ENCODE assay signal across 18 cellular contexts in genomic region chr9:28824410-28824963, GRCh38.
DNase-seq lines count a peak whose midpoint lies in the region; ATAC-seq and TF ChIP-seq lines count a peak whose summit lies in the region.
"Had no signal": no experiment of that assay in that cellular context is flagged by ENCODE, and none has a peak within 500 bp of the region (broad histone marks: within the 10 kb centered on the region; RNA-seq: fewer than 3 reads in every experiment).

No MANE protein-coding gene starts in this region.

- H3K4me3 Mint-ChIP-seq in naive thymus-derived CD4-positive, alpha-beta T cell, result no peak overlapping the region
- H3K4me3 Mint-ChIP-seq: CD4-positive, alpha-beta T cell; HFFc6; IgD-negative memory B cell had no signal

- no peaks in the 10 kb centered on the region for H3K27me3 ChIP-seq in naive thymus-derived CD4-positive, alpha-beta T cell (ENCODE audit: control insufficient read depth in 2 of 2, insufficient read depth in 2 of 2, low read length in 2 of 2)

- H3K27ac ChIP-seq in naive thymus-derived CD4-positive, alpha-beta T cell (ENCODE audit: low read depth, low read length), result no peak overlapping the region
- H3K27ac ChIP-seq: C4-2B had no signal

- no peak overlapping the region for H3K27ac Mint-ChIP-seq in naive thymus-derived CD4-positive, alpha-beta T cell
- H3K27ac Mint-ChIP-seq: CD4-positive, alpha-beta T cell; HFFc6; IgD-negative memory B cell had no signal

- H3K9me3 Mint-ChIP-seq in naive thymus-derived CD4-positive, alpha-beta T cell, result peaks cover 0 to 5% (median 0%) of the 10 kb centered on the region in 11 donors

- H3K4me1 Mint-ChIP-seq in naive thymus-derived CD4-positive, alpha-beta T cell, result peaks cover 0 to 2% (median 0%) of the 10 kb centered on the region in 7 donors
- H3K4me1 Mint-ChIP-seq: IgD-negative memory B cell had no signal

- peak; percentile 7 for DNase-seq in COLO829 (ENCODE audit: low spot score)
- peak; percentile 39 for DNase-seq in left kidney (ENCODE audit: low read depth, low spot score)
- no peak for DNase-seq in stimulated activated CD4-positive, alpha-beta T cell treated with anti-CD3 and anti-CD28 coated beads, Interleukin-1b, Interleukin-23, amount 100 ng/mL, for 48 hours
- no peak for DNase-seq in naive thymus-derived CD4-positive, alpha-beta T cell
- DNase-seq in central memory CD4-positive, alpha-beta T cell, result no peak
- DNase-seq: AML-193; CD4-positive, alpha-beta T cell; DMS153; DMS79; GDM1; HFFc6; KBM-7 had no signal

- no peaks in the 10 kb centered on the region for H3K36me3 ChIP-seq in naive thymus-derived CD4-positive, alpha-beta T cell (ENCODE audit: control insufficient read depth in 2 of 3, insufficient read depth in 3 of 3, low read length in 3 of 3)

- peak; percentile 64 for ATAC-seq in SK-N-SH treated with all-trans-retinoic acid at 6 μM for 48 hours
- ATAC-seq in GM18861 (IDR thresholded peaks at IDR 0.05; ENCODE audit: unreplicated experiment), result no peak
- no peak for ATAC-seq in naive thymus-derived CD4-positive, alpha-beta T cell
- ATAC-seq: HCT116, HepG2 had no signal

- no peak overlapping the region for H3K4me3 ChIP-seq in naive thymus-derived CD4-positive, alpha-beta T cell (ENCODE audit: low read length)

- no peaks in the 10 kb centered on the region for H3K36me3 Mint-ChIP-seq in naive thymus-derived CD4-positive, alpha-beta T cell
- H3K36me3 Mint-ChIP-seq: IgD-negative memory B cell had no signal

- POLR2A ChIA-PET in naive thymus-derived CD4-positive, alpha-beta T cell (lab: Charles Lee), result no interaction called here

- H3K4me1 ChIP-seq in naive thymus-derived CD4-positive, alpha-beta T cell (ENCODE audit: control insufficient read depth in 2 of 2, insufficient read depth in 2 of 2, low read length in 2 of 2), result no peaks in the 10 kb centered on the region

- no peaks in the 10 kb centered on the region for H3K27me3 Mint-ChIP-seq in naive thymus-derived CD4-positive, alpha-beta T cell
- H3K27me3 Mint-ChIP-seq: CD4-positive, alpha-beta T cell; IgD-negative memory B cell had no signal

- intact Hi-C loops in naive thymus-derived CD4-positive, alpha-beta T cell (cut with micrococcal nuclease), result no loop called here

- no peaks in the 10 kb centered on the region for H3K9me3 ChIP-seq in naive thymus-derived CD4-positive, alpha-beta T cell (ENCODE audit: control insufficient read depth in 2 of 3, low read length in 3 of 3)

- CTCF ChIA-PET in naive thymus-derived CD4-positive, alpha-beta T cell (lab: Charles Lee), result no interaction called here

TF ChIP-seq in SK-N-SH treated with all-trans-retinoic acid at 6 μM for 48 hours, 23 proteins besides CTCF, POLR2A, EP300 and RAD21:
- TF ChIP-seq RARB (CRISPR knock-in tag; IDR thresholded peaks at IDR 0.05) (no peak), ISL1 (CRISPR knock-in tag; IDR thresholded peaks at IDR 0.05) (no peak), TSHZ2 (CRISPR knock-in tag; IDR thresholded peaks at IDR 0.05) (no peak), SNAI2 (CRISPR knock-in tag; IDR thresholded peaks at IDR 0.05) (no peak), ARNTL (CRISPR knock-in tag; IDR thresholded peaks at IDR 0.05; ENCODE audit: borderline replicate concordance, low read depth) (no peak), ZFP30 (CRISPR knock-in tag; IDR thresholded peaks at IDR 0.05) (no peak), ZNF70 (CRISPR knock-in tag; IDR thresholded peaks at IDR 0.05) (no peak), OSR1 (CRISPR knock-in tag; IDR thresholded peaks at IDR 0.05) (no peak), ZC3H10 (CRISPR knock-in tag; IDR thresholded peaks at IDR 0.05) (no peak), PATZ1 (CRISPR knock-in tag; IDR thresholded peaks at IDR 0.05; ENCODE audit: borderline replicate concordance) (no peak)

Comparison
In these comparisons a context has a peak if more than half of its experiments do, and no peak if none do; other contexts are left out.
1. DNase-seq: peak in COLO829 (single experiment) and left kidney (single experiment); none in stimulated activated CD4-positive, alpha-beta T cell treated with anti-CD3 and anti-CD28 coated beads, Interleukin-1b, Interleukin-23, amount 100 ng/mL, for 48 hours (single experiment), naive thymus-derived CD4-positive, alpha-beta T cell (0 of 9) and central memory CD4-positive, alpha-beta T cell (single experiment).